Comparison of ENCODE assay signal across 8 cellular contexts in the genomic region with DNA sequence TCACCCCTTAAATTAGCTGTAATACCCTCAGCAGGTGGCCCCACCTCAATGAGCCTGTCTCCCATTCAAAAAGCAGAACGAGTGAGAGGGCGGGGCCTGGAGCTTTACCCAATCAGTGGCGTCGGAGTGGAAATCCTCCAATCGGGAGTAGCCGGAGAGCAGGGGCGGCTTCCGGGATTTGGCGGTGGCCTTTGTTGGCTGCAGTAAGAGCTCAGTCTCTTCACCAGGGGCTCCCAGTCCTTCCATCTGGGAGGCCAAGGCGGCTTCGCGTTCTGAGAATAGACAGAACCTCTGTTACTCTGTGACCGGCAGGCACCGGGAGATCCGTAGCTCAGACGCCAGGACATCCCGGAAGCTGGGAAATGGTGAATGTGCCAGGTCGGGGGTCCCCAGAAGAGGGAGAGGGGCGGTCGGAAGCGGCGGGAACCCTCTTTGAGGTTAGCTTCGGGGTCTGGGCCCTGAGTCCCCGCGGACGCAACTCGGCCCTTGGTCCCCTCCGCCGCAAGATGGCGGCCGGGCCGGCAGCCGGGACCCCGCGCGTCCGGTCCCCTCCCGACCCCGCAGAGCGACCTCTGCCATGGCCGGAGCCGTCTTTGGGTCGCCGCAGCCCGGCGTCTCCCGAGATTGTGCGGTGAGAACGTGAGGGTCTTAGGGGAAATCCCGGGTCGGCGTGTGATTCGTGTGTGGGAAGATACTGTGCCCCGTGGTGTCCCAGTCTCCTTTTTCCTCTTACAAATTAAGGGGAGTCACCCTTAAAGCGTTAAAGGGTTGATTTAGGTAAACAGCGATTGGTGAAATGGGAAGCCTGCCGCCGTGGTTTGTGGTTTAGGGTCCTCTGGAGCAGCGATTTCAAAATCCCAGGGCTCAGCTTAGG.
DNase-seq lines count a peak whose midpoint lies in the region; ATAC-seq and TF ChIP-seq lines count a peak whose summit lies in the region.

No MANE protein-coding gene starts in this region.

- H3K27me3 ChIP-seq in DOHH2 (ENCODE audit: control insufficient read depth, low read length) (no peaks in the 10 kb centered on the region), fibroblast of lung (ENCODE audit: control insufficient read depth, insufficient read depth, low read length) (no peaks in the 10 kb centered on the region)

- H3K27ac ChIP-seq in DOHH2 (ENCODE audit: low read depth, low read length) (peak overlapping the region; percentile 64), KOPT-K1 (ENCODE audit: low read depth, low read length, poor library complexity, severe bottlenecking) (peak overlapping the region; percentile 87), fibroblast of lung (ENCODE audit: insufficient read depth, low read length) (peak overlapping the region; percentile 96)

- peaks cover 25% of the 10 kb centered on the region for H3K4me1 ChIP-seq in DOHH2 (ENCODE audit: control insufficient read depth, low read length)
- H3K4me1 ChIP-seq in fibroblast of lung (ENCODE audit: control insufficient read depth, extremely low read depth, insufficient read depth, low read length) = peaks cover 4% of the 10 kb centered on the region

- DNase-seq in RKO (ENCODE audit: low spot score) (peak; percentile 94), fibroblast of lung (ENCODE audit: low read depth in 2 of 2) (peak; percentile 91 to 92), naive B cell (peak; percentile 91)
- DNase-seq in activated T-helper 1 cell treated with anti-CD3 and anti-CD28 coated beads, Interleukin-2, amount 50 U/mL, for 16 hours (ENCODE audit: low read depth in 1 of 2, low spot score in 1 of 2) = peak; percentile 81 to 82
- peak; percentile 71 to 94 for DNase-seq in stimulated activated effector memory CD8-positive, alpha-beta T cell treated with anti-CD3 and anti-CD28 coated beads, Interleukin-12 subunit alpha, Interleukin-12 subunit beta, amount 100 ng/mL, for 72 hours (ENCODE audit: low spot score in 2 of 2)

- H3K4me3 ChIP-seq in DOHH2 (ENCODE audit: low read length) (peak overlapping the region; percentile 92), fibroblast of lung (replicated peaks in 1 of 4; ENCODE audit: control extremely low read depth in 1 of 4, insufficient read depth in 1 of 4, low read depth in 3 of 4, low read length in 4 of 4) (peak overlapping the region; percentile 76 to 97 (median 90))

- peaks cover 46 to 65% (median 55%) of the 10 kb centered on the region in 3 donors for H3K4me1 Mint-ChIP-seq in naive B cell
- peaks cover 51% of the 10 kb centered on the region for H3K4me1 Mint-ChIP-seq in stimulated activated effector memory CD8-positive, alpha-beta T cell treated with anti-CD3 and anti-CD28 coated beads, Interleukin-12 subunit alpha, Interleukin-12 subunit beta, amount 100 ng/mL, for 72 hours

- no peaks in the 10 kb centered on the region for H3K9me3 ChIP-seq in DOHH2 (ENCODE audit: control insufficient read depth, insufficient read depth, low read length)
- H3K9me3 ChIP-seq in KOPT-K1 (ENCODE audit: insufficient read depth, low read length, poor library complexity, severe bottlenecking) = peaks cover 10% of the 10 kb centered on the region
- H3K9me3 ChIP-seq in fibroblast of lung (ENCODE audit: control insufficient read depth, insufficient read depth, low read depth, low read length) = no peaks in the 10 kb centered on the region

- peak overlapping the region; percentile 98 to 100 (median 100) for H3K4me3 Mint-ChIP-seq in naive B cell
- peak overlapping the region; percentile 98 for H3K4me3 Mint-ChIP-seq in stimulated activated effector memory CD8-positive, alpha-beta T cell treated with anti-CD3 and anti-CD28 coated beads, Interleukin-12 subunit alpha, Interleukin-12 subunit beta, amount 100 ng/mL, for 72 hours

- no peaks in the 10 kb centered on the region for H3K9me3 Mint-ChIP-seq in naive B cell
- H3K9me3 Mint-ChIP-seq in stimulated activated effector memory CD8-positive, alpha-beta T cell treated with anti-CD3 and anti-CD28 coated beads, Interleukin-12 subunit alpha, Interleukin-12 subunit beta, amount 100 ng/mL, for 72 hours = no peaks in the 10 kb centered on the region

- H3K79me2 ChIP-seq in DOHH2 (ENCODE audit: control insufficient read depth, low read length) (peaks cover 47% of the 10 kb centered on the region), fibroblast of lung (ENCODE audit: control insufficient read depth, insufficient read depth, low read length) (peaks cover 21% of the 10 kb centered on the region)

- peaks cover 0 to 10% of the 10 kb centered on the region in 2 donors for H3K36me3 Mint-ChIP-seq in naive B cell
- H3K36me3 Mint-ChIP-seq in stimulated activated effector memory CD8-positive, alpha-beta T cell treated with anti-CD3 and anti-CD28 coated beads, Interleukin-12 subunit alpha, Interleukin-12 subunit beta, amount 100 ng/mL, for 72 hours = peaks cover 61% of the 10 kb centered on the region

- ATAC-seq in GM21825 (IDR thresholded peaks at IDR 0.05; ENCODE audit: unreplicated experiment) (peak; percentile 92), naive B cell (ENCODE audit: low read depth in 2 of 2) (peak; percentile 96)
- ATAC-seq in stimulated activated effector memory CD8-positive, alpha-beta T cell treated with anti-CD3 and anti-CD28 coated beads, Interleukin-12 subunit alpha, Interleukin-12 subunit beta, amount 100 ng/mL, for 72 hours = peak; percentile 89

- peaks cover 12% of the 10 kb centered on the region; the same call in 1 of the 2 replicates for H4K20me1 ChIP-seq in DOHH2 (ENCODE audit: control insufficient read depth, insufficient read depth, low read depth, low read length)
- H4K20me1 ChIP-seq in fibroblast of lung (ENCODE audit: control insufficient read depth, extremely low read depth, insufficient read depth, low read length) = no peaks in the 10 kb centered on the region

- H3K9ac ChIP-seq in fibroblast of lung (ENCODE audit: insufficient read depth, low read length) = peak overlapping the region; percentile 97

- peaks cover 47% of the 10 kb centered on the region for H3K36me3 ChIP-seq in DOHH2 (ENCODE audit: control insufficient read depth, low read length)
- H3K36me3 ChIP-seq in KOPT-K1 (ENCODE audit: insufficient read depth, low read length) = peaks cover 36% of the 10 kb centered on the region
- peaks cover 2% of the 10 kb centered on the region for H3K36me3 ChIP-seq in fibroblast of lung (ENCODE audit: control insufficient read depth, insufficient read depth, low read length)

- peak overlapping the region; percentile 93 for H2AFZ ChIP-seq in fibroblast of lung (ENCODE audit: low read length)

- no peaks in the 10 kb centered on the region for H3F3A ChIP-seq in DOHH2 (ENCODE audit: control insufficient read depth, insufficient read depth)

- H3K27me3 Mint-ChIP-seq in naive B cell = no peaks in the 10 kb centered on the region

- TF ChIP-seq CTCF in DOHH2 (IDR thresholded peaks at IDR 0.05; ENCODE audit: low read depth, low read length, poor library complexity, severe bottlenecking) (no peak), fibroblast of lung (conservative IDR thresholded peaks at IDR 0.05 in 1 of 2, IDR thresholded peaks at IDR 0.05 in 1 of 2; ENCODE audit: low read depth in 1 of 2, low read length in 2 of 2) (no peak)

- peak overlapping the region; percentile 60 for H3K4me2 ChIP-seq in DOHH2 (ENCODE audit: low read length)
- peak overlapping the region; percentile 78 for H3K4me2 ChIP-seq in fibroblast of lung (ENCODE audit: extremely low read depth, insufficient read depth, low read length)

- H3K27ac Mint-ChIP-seq in naive B cell = peak overlapping the region; percentile 98 to 100 (median 99)
- H3K27ac Mint-ChIP-seq in stimulated activated effector memory CD8-positive, alpha-beta T cell treated with anti-CD3 and anti-CD28 coated beads, Interleukin-12 subunit alpha, Interleukin-12 subunit beta, amount 100 ng/mL, for 72 hours = peak overlapping the region; percentile 100

- no peaks in the 10 kb centered on the region for H3K9me2 ChIP-seq in DOHH2 (replicated peaks; ENCODE audit: control insufficient read depth, low read length)

Comparison
In these comparisons a context has a peak if more than half of its experiments do, and no peak if none do; other contexts are left out.
1. Peak in every context shown above with its lines: DNase-seq, ATAC-seq, H3K4me3 ChIP-seq and H3K27ac ChIP-seq.